Comparison of ENCODE assay signal across 21 cellular contexts in genomic region chr10:12401466-12401865, GRCh38.
"Had no signal": no experiment of that assay in that cellular context is flagged by ENCODE, and none has a peak within 500 bp of the region (broad histone marks: within the 10 kb centered on the region; RNA-seq: fewer than 3 reads in every experiment).

No MANE protein-coding gene starts in this region.

- DNase-seq: activated CD4-positive, alpha-beta T cell treated with anti-CD3 and anti-CD28 coated beads for 1 hour; activated CD4-positive, alpha-beta T cell treated with anti-CD3 and anti-CD28 coated beads, Interleukin-2, amount 50 U/mL, for 1 hour; activated CD8-positive, alpha-beta T cell treated with anti-CD3 and anti-CD28 coated beads, Interleukin-2, amount 10 ng/mL, durations not matched to agents 7 days and 5 days; activated effector memory CD4-positive, alpha-beta T cell treated with Interleukin-2 at 50 U/mL for 16 hours; activated naive CD4-positive, alpha-beta T cell treated with anti-CD3 and anti-CD28 coated beads for 36 hours; activated naive CD8-positive, alpha-beta T cell treated with anti-CD3 and anti-CD28 coated beads, Interleukin-2, amount 10 ng/mL, durations not matched to agents 7 days and 5 days; amygdala; hypothalamus; mesendoderm; naive B cell; occipital lobe; stimulated activated CD4-positive, alpha-beta T cell treated with anti-CD3 and anti-CD28 coated beads, Interleukin-4, amount 100 ng/mL, for 4 hours; stimulated activated naive CD8-positive, alpha-beta T cell treated with anti-CD3 and anti-CD28 coated beads, Interleukin-15, amount 100 ng/mL, for 72 hours; tibial artery had no signal

- H3K9me3 Mint-ChIP-seq: activated naive CD4-positive, alpha-beta T cell treated with anti-CD3 and anti-CD28 coated beads for 36 hours; activated naive CD8-positive, alpha-beta T cell treated with anti-CD3 and anti-CD28 coated beads, Interleukin-2, amount 10 ng/mL, durations not matched to agents 7 days and 5 days; naive B cell; neural crest cell; stimulated activated naive CD8-positive, alpha-beta T cell treated with anti-CD3 and anti-CD28 coated beads, Interleukin-15, amount 100 ng/mL, for 72 hours; T-helper 2 cell treated with Interferon-gamma antibody and Interleukin-4, amounts not matched to agents 5 μg/mL and 100 μg/mL, for 36 hours had no signal

- H3K27ac ChIP-seq: cardiac muscle cell, epithelial cell of prostate, gastroesophageal sphincter, tibial artery, VCaP had no signal

- FAIRE-seq: urothelium cell line had no signal

- H3K4me3 Mint-ChIP-seq: activated CD8-positive, alpha-beta T cell treated with anti-CD3 and anti-CD28 coated beads, Interleukin-2, amount 10 ng/mL, durations not matched to agents 7 days and 5 days; activated naive CD4-positive, alpha-beta T cell treated with anti-CD3 and anti-CD28 coated beads for 36 hours; activated naive CD8-positive, alpha-beta T cell treated with anti-CD3 and anti-CD28 coated beads, Interleukin-2, amount 10 ng/mL, durations not matched to agents 7 days and 5 days; neural crest cell; stimulated activated naive CD8-positive, alpha-beta T cell treated with anti-CD3 and anti-CD28 coated beads, Interleukin-15, amount 100 ng/mL, for 72 hours; T-helper 2 cell treated with Interferon-gamma antibody and Interleukin-4, amounts not matched to agents 5 μg/mL and 100 μg/mL, for 36 hours had no signal

- H3K36me3 ChIP-seq: cardiac muscle cell, gastroesophageal sphincter, tibial artery had no signal

- ATAC-seq: activated CD8-positive, alpha-beta T cell treated with anti-CD3 and anti-CD28 coated beads, Interleukin-2, amount 10 ng/mL, durations not matched to agents 7 days and 5 days; gastroesophageal sphincter; stimulated activated naive CD8-positive, alpha-beta T cell treated with anti-CD3 and anti-CD28 coated beads, Interleukin-15, amount 100 ng/mL, for 72 hours had no signal

- H3K27ac Mint-ChIP-seq: activated CD8-positive, alpha-beta T cell treated with anti-CD3 and anti-CD28 coated beads, Interleukin-2, amount 10 ng/mL, durations not matched to agents 7 days and 5 days; activated naive CD4-positive, alpha-beta T cell treated with anti-CD3 and anti-CD28 coated beads for 36 hours; activated naive CD8-positive, alpha-beta T cell treated with anti-CD3 and anti-CD28 coated beads, Interleukin-2, amount 10 ng/mL, durations not matched to agents 7 days and 5 days; T-helper 2 cell treated with Interferon-gamma antibody and Interleukin-4, amounts not matched to agents 5 μg/mL and 100 μg/mL, for 36 hours had no signal

- H3K27me3 ChIP-seq: cardiac muscle cell, gastroesophageal sphincter, tibial artery had no signal

- H3K9me3 ChIP-seq: gastroesophageal sphincter, tibial artery had no signal

- H3K27me3 Mint-ChIP-seq: activated naive CD8-positive, alpha-beta T cell treated with anti-CD3 and anti-CD28 coated beads, Interleukin-2, amount 10 ng/mL, durations not matched to agents 7 days and 5 days; naive B cell; stimulated activated naive CD8-positive, alpha-beta T cell treated with anti-CD3 and anti-CD28 coated beads, Interleukin-15, amount 100 ng/mL, for 72 hours had no signal

- H3K4me3 ChIP-seq: cardiac muscle cell, gastroesophageal sphincter, tibial artery had no signal

- H3K36me3 Mint-ChIP-seq: activated naive CD8-positive, alpha-beta T cell treated with anti-CD3 and anti-CD28 coated beads, Interleukin-2, amount 10 ng/mL, durations not matched to agents 7 days and 5 days had no signal
